23 cellular contexts compared by ENCODE assay signal in the genomic region with DNA sequence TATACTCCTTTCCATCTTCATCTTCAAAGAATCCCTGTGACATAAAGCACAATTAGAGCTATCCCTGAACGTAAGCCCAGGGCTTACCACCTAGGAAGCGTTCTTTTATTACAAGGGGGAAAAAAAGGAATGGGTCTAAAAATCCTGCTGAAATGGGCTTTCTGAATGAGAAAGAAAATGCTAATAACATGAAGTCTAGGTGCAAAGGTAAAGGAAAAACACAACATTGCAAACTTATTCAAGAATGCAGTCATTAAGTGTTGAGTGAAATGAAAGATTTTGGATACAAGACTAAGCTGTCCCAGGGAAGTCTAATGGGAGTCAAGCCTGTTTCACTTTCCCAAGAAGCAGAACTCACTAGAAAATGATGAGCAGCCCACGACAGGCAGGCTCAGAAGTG. TPM values are rescaled to one million over a fixed set of nuclear protein-coding genes. Genes with fewer than 3 reads are reported as not detected.
DNase-seq lines count a peak whose midpoint lies in the region; ATAC-seq, FAIRE-seq and TF ChIP-seq lines count a peak whose summit lies in the region.
"Had no signal": no experiment of that assay in that cellular context is flagged by ENCODE, and none has a peak within 500 bp of the region (broad histone marks: within the 10 kb centered on the region; RNA-seq: fewer than 3 reads in every experiment).

No MANE protein-coding gene starts in this region.

- H3K4me1 ChIP-seq in GM23338 (ENCODE audit: insufficient read depth) (peaks cover 20% of the 10 kb centered on the region), HUES48 (ENCODE audit: control insufficient read depth, insufficient read depth, low read length) (peaks cover 18% of the 10 kb centered on the region), H1 (replicated peaks in 1 of 4; ENCODE audit: control insufficient read depth in 3 of 4, insufficient read depth in 4 of 4, low read length in 3 of 4) (peaks cover 0 to 8% (median 5%) of the 10 kb centered on the region in 4 experiments; a peak in 6 of 7 replicates), neural progenitor cell (peaks cover 6% of the 10 kb centered on the region), SJCRH30 (no peaks in the 10 kb centered on the region), stomach (no peaks in the 10 kb centered on the region)
- H3K4me1 ChIP-seq: A549 had no signal

- no peaks in the 10 kb centered on the region for H3K79me2 ChIP-seq in GM23338 (replicated peaks; ENCODE audit: insufficient read depth)
- no peaks in the 10 kb centered on the region for H3K79me2 ChIP-seq in H1 (ENCODE audit: control insufficient read depth in 1 of 2, insufficient read depth in 2 of 2, low read length in 2 of 2)
- no peaks in the 10 kb centered on the region for H3K79me2 ChIP-seq in neural progenitor cell (ENCODE audit: low read depth)

- H3K9me3 ChIP-seq in HUES48 (ENCODE audit: control insufficient read depth, insufficient read depth, low read length) (no peaks in the 10 kb centered on the region), H1 (ENCODE audit: insufficient read depth in 2 of 2, low read depth in 1 of 2, low read length in 1 of 2) (no peaks in the 10 kb centered on the region), neural progenitor cell (ENCODE audit: low read depth) (no peaks in the 10 kb centered on the region), SJCRH30 (replicated peaks) (no peaks in the 10 kb centered on the region), stomach (no peaks in the 10 kb centered on the region)
- H3K9me3 ChIP-seq: A549 had no signal

- no peaks in the 10 kb centered on the region for H3K23me2 ChIP-seq in H1 (ENCODE audit: low read depth, low read length)

- no peak overlapping the region for H3K4ac ChIP-seq in H1 (replicated peaks; ENCODE audit: insufficient read length, low read depth, low read length)

- CTCF ChIA-PET in H1 (lab: Charles Lee; ENCODE audit: partially characterized antibody): interaction anchor here (0.7 to 1.8 kb wide), 3 partner anchors 13 to 35 kb away, joined by 3 to 6 read pairs (median 3); no protein-coding TSS in a partner anchor

- H3K36me3 ChIP-seq in GM23338 (ENCODE audit: insufficient read depth) (no peaks in the 10 kb centered on the region), HUES48 (ENCODE audit: control insufficient read depth, insufficient read depth, low read length) (no peaks in the 10 kb centered on the region; the same call in 1 of the 2 replicates), H1 (ENCODE audit: control insufficient read depth in 2 of 4, insufficient read depth in 4 of 4, low read length in 3 of 4) (no peaks in the 10 kb centered on the region), neural progenitor cell (no peaks in the 10 kb centered on the region), SJCRH30 (peaks cover 63% of the 10 kb centered on the region), stomach (peaks cover 5 to 77% (median 57%) of the 10 kb centered on the region in 4 donors)

- H3K4me1 Mint-ChIP-seq in GM23338 (peaks cover 22% of the 10 kb centered on the region), neural progenitor cell (peaks cover 10% of the 10 kb centered on the region)
- H3K4me1 Mint-ChIP-seq: CD4-positive, alpha-beta memory T cell had no signal

- H4K8ac ChIP-seq in H1 (ENCODE audit: extremely low read depth, insufficient read depth, low read length): no peak overlapping the region

- TF ChIP-seq POLR2A in H1 (IDR thresholded peaks at IDR 0.05; ENCODE audit: control extremely low read depth in 1 of 2, low read depth in 2 of 2, low read length in 2 of 2) (no peak), stomach (IDR thresholded peaks at IDR 0.05) (no peak)

- H3K9me2 ChIP-seq in GM23338 (ENCODE audit: insufficient read depth): 0 out of 2 replicates have a peak, but pooled peaks cover 3% of the 10 kb centered on the region

- no peak overlapping the region for H3K23ac ChIP-seq in H1 (ENCODE audit: insufficient read length)

- H3K9me3 Mint-ChIP-seq in GM23338 (no peaks in the 10 kb centered on the region), neural progenitor cell (no peaks in the 10 kb centered on the region)

- no peak overlapping the region for H4K91ac ChIP-seq in H1 (replicated peaks; ENCODE audit: insufficient read length, low read length)

- H4K20me1 ChIP-seq in GM23338 (replicated peaks; ENCODE audit: insufficient read depth): no peaks in the 10 kb centered on the region
- no peaks in the 10 kb centered on the region for H4K20me1 ChIP-seq in H1 (replicated peaks in 1 of 2; ENCODE audit: control insufficient read depth in 1 of 2, insufficient read depth in 2 of 2, low read length in 2 of 2)
- H4K20me1 ChIP-seq in neural progenitor cell (ENCODE audit: low read depth): no peaks in the 10 kb centered on the region

- H3K27me3 Mint-ChIP-seq in GM23338 (ENCODE audit: insufficient read depth, low read depth, poor library complexity) (no peaks in the 10 kb centered on the region), neural progenitor cell (ENCODE audit: insufficient read depth, low read depth) (no peaks in the 10 kb centered on the region)
- H3K27me3 Mint-ChIP-seq: CD4-positive, alpha-beta memory T cell had no signal

- ATAC-seq in GM23338 (peak; percentile 72), GM21717 (IDR thresholded peaks at IDR 0.05; ENCODE audit: unreplicated experiment) (no peak)
- ATAC-seq: A549, K562 had no signal

- intact Hi-C loops in stomach (cut with DNase I; ENCODE audit: low total_unique reads): no loop called here

- no peak for TF ChIP-seq RAD21 in H1 (IDR thresholded peaks at IDR 0.05 in 1 of 2, conservative IDR thresholded peaks at IDR 0.05 in 1 of 2; ENCODE audit: low read depth in 2 of 2, low read length in 2 of 2)

- no peak overlapping the region for H3K9ac ChIP-seq in HUES48 (ENCODE audit: low read depth, low read length)
- no peak overlapping the region for H3K9ac ChIP-seq in H1 (replicated peaks in 1 of 4; ENCODE audit: extremely low read depth in 1 of 4, low read depth in 3 of 4, low read length in 3 of 4)
- no peak overlapping the region for H3K9ac ChIP-seq in neural progenitor cell

- no peak overlapping the region for H2BK120ac ChIP-seq in H1 (replicated peaks; ENCODE audit: low read depth, low read length)

- TF ChIP-seq EP300 in H1 (IDR thresholded peaks at IDR 0.05; ENCODE audit: borderline replicate concordance in 1 of 2, low read depth in 2 of 2, low read length in 2 of 2): no peak
- TF ChIP-seq EP300 in stomach (IDR thresholded peaks at IDR 0.05): no peak

- H3K4me3 ChIP-seq in GM23338 (no peak overlapping the region), HUES48 (ENCODE audit: low read depth, low read length) (no peak overlapping the region), H1 (ENCODE audit: extremely low read depth in 1 of 4, insufficient read depth in 2 of 4, low read depth in 3 of 4, low read length in 4 of 4) (peak overlapping the region in 1 of 4 experiments; percentile 1; a peak in 1 of 8 replicates), neural progenitor cell (no peak overlapping the region), SJCRH30 (no peak overlapping the region), stomach (no peak overlapping the region)
- H3K4me3 ChIP-seq: A549, K562 had no signal

- no peak overlapping the region; the same call in 1 of the 2 replicates for H3K18ac ChIP-seq in H1 (ENCODE audit: extremely low read depth, low read length)

- H2AK5ac ChIP-seq in H1 (ENCODE audit: low read depth, low read length): no peak overlapping the region

- no peak overlapping the region for H3K56ac ChIP-seq in H1 (replicated peaks; ENCODE audit: insufficient read length, low read depth, low read length)

- H3K4me3 Mint-ChIP-seq in GM23338: no peak overlapping the region
- no peak overlapping the region for H3K4me3 Mint-ChIP-seq in neural progenitor cell
- H3K4me3 Mint-ChIP-seq: CD4-positive, alpha-beta memory T cell had no signal

- no peak overlapping the region for H2BK12ac ChIP-seq in H1 (ENCODE audit: low read depth, low read length)

- DNase-seq in GM23338 (ENCODE audit: low spot score) (peak; percentile 43), H1 (ENCODE audit: low read depth in 1 of 2, low spot score in 2 of 2) (no peak), neural progenitor cell (ENCODE audit: low spot score) (no peak), SJCRH30 (no peak), stomach (no peak)
- DNase-seq: AML-193; CD4-positive, alpha-beta memory T cell; DMS153; DMS79; GDM1; GOT3; IMR-90 had no signal

- peak overlapping the region; percentile 70 for H3K27ac Mint-ChIP-seq in GM23338
- no peak overlapping the region for H3K27ac Mint-ChIP-seq in neural progenitor cell
- H3K27ac Mint-ChIP-seq: CD4-positive, alpha-beta memory T cell had no signal

- no peak for TF ChIP-seq CTCF in GM23338 (conservative IDR thresholded peaks at IDR 0.05; ENCODE audit: low read depth in 2 of 2)
- TF ChIP-seq CTCF in H1 (IDR thresholded peaks at IDR 0.05; ENCODE audit: control extremely low read depth in 1 of 3, insufficient read depth in 1 of 3, low read depth in 1 of 3, low read length in 3 of 3): no peak
- no peak for TF ChIP-seq CTCF in neural progenitor cell (IDR thresholded peaks at IDR 0.05)
- TF ChIP-seq CTCF in stomach (IDR thresholded peaks at IDR 0.05): no peak

- no peak overlapping the region for H2BK5ac ChIP-seq in H1 (ENCODE audit: low read depth, low read length)

- H3K36me3 Mint-ChIP-seq in GM23338 (ENCODE audit: low read depth) (peaks cover 3% of the 10 kb centered on the region; the same call in 1 of the 3 replicates), neural progenitor cell (no peaks in the 10 kb centered on the region)

- H2AFZ ChIP-seq in GM23338: no peak overlapping the region
- H2AFZ ChIP-seq in H1 (ENCODE audit: low read length): no peak overlapping the region
- no peak overlapping the region for H2AFZ ChIP-seq in neural progenitor cell (replicated peaks)

- POLR2A ChIA-PET in H1 (lab: Charles Lee; ENCODE audit: partially characterized antibody): interaction anchor here (0.8 to 1.4 kb wide), 2 partner anchors 13 to 323 kb away, joined by 3 to 5 read pairs; no protein-coding TSS in a partner anchor

- peak overlapping the region; percentile 21; the same call in 1 of the 2 replicates for H3K27ac ChIP-seq in GM23338 (ENCODE audit: low read depth)
- H3K27ac ChIP-seq in HUES48 (ENCODE audit: low read depth, low read length): peak overlapping the region; percentile 71
- H3K27ac ChIP-seq in H1 (ENCODE audit: low read depth, low read length): no peak overlapping the region
- no peak overlapping the region for H3K27ac ChIP-seq in neural progenitor cell
- H3K27ac ChIP-seq in SJCRH30: no peak overlapping the region
- H3K27ac ChIP-seq in stomach: no peak overlapping the region
- H3K27ac ChIP-seq: 22Rv1, A549, C4-2B had no signal

- no peaks in the 10 kb centered on the region for H3K27me3 ChIP-seq in GM23338 (ENCODE audit: insufficient read depth)
- no peaks in the 10 kb centered on the region for H3K27me3 ChIP-seq in HUES48 (ENCODE audit: control insufficient read depth, insufficient read depth, low read length)
- no peaks in the 10 kb centered on the region for H3K27me3 ChIP-seq in H1 (replicated peaks in 1 of 4; ENCODE audit: control insufficient read depth in 3 of 4, extremely low read depth in 1 of 4, insufficient read depth in 3 of 4, low read length in 3 of 4)
- H3K27me3 ChIP-seq in neural progenitor cell: no peaks in the 10 kb centered on the region
- no peaks in the 10 kb centered on the region for H3K27me3 ChIP-seq in SJCRH30
- H3K27me3 ChIP-seq in stomach: no peaks in the 10 kb centered on the region

- no peak overlapping the region for H2BK15ac ChIP-seq in H1 (ENCODE audit: low read length)

- H2BK20ac ChIP-seq in H1 (ENCODE audit: low read length): no peak overlapping the region

- peak overlapping the region; percentile 15; the same call in 1 of the 2 replicates for H3K4me2 ChIP-seq in GM23338
- peak overlapping the region; percentile 33 to 35; a peak in 3 of 4 replicates for H3K4me2 ChIP-seq in H1 (ENCODE audit: insufficient read depth in 1 of 2, low read depth in 2 of 2, low read length in 2 of 2)
- H3K4me2 ChIP-seq in neural progenitor cell: peak overlapping the region; percentile 17
- H3K4me2 ChIP-seq: A549 had no signal

- FAIRE-seq in H1 (lab: Jason Lieb, UNC): peak; percentile 76
- FAIRE-seq: A549, GM12892, GM18507, K562 had no signal

- H3K14ac ChIP-seq in H1 (ENCODE audit: insufficient read length): no peak overlapping the region

- 0 out of 2 replicates have a peak, but pooled peaks cover 3% of the 10 kb centered on the region for H3F3A ChIP-seq in GM23338 (replicated peaks; ENCODE audit: low read depth)
- no peaks in the 10 kb centered on the region for H3F3A ChIP-seq in neural progenitor cell (ENCODE audit: low read depth)

- WGBS in H1 (ENCODE audit: extremely low coverage in 1 of 2, insufficient coverage in 1 of 2, insufficient read length in 1 of 2, insufficient replicate concordance in 2 of 2, low coverage in 1 of 2, low lambda C conversion rate in 2 of 2, missing lambda C conversion rate in 1 of 2), 2 experiments: 25% methylated on average over 3 of the region's 3 CpGs; no CpG with 5 or more reads in 1 of the 2 experiments
- WGBS in stomach, 5 donors: 68 to 92% (median 89%) methylated on average over 3 of the region's 3 CpGs

- H4K5ac ChIP-seq in H1 (ENCODE audit: insufficient read length, low read depth, low read length): no peak overlapping the region

- no peaks in the 10 kb centered on the region for H3K79me1 ChIP-seq in H1 (ENCODE audit: low read depth, low read length)

RNA-seq across cellular contexts. Expression of a gene that starts 55.3 kb away (rescaled TPM):
- total RNA-seq in GM23338 (2014; rRNA removed; shearing (Covaris generic)): 2.4 and 3.0 TPM in 2 replicates
- polyA plus RNA-seq in GM23338 (2016; fragmentation: Nextera tagmentation; extraction: Ambion mirVana) (1.3 and 1.6 TPM in 2 replicates), H1 (2011; rRNA removed) (1.3 and 1.5 TPM in 2 replicates), stomach (under 1 TPM in 2 of 3 donors, not detected in 1; 0.15 to 0.19 TPM)
- total RNA-seq in H1 (2021; fragmentation: NEBNext Ultra II Directional; extraction: Animal tissue kit (Norgen Biotek cat#: 25700)): 2.4 and 2.6 TPM in 2 replicates
- 1.2 TPM for polyA plus RNA-seq in H1 (2011; cell fraction: cytosol; rRNA removed)
- polyA plus RNA-seq in H1 (2011; cell fraction: nucleus; rRNA removed): 2.1 TPM
- polyA plus RNA-seq in H1 (2012, experiment 1 of 2): 1.8 to 2.2 TPM (median 1.9 TPM) in 4 replicates
- polyA plus RNA-seq in H1 (2012, experiment 2 of 2): 0.43 TPM
- 3.6 TPM for polyA plus RNA-seq in H1 (2013, experiment 1 of 2)
- polyA plus RNA-seq in H1 (2013, experiment 2 of 2): 3.2 TPM
- 2.9 and 4.6 TPM in 2 replicates for polyA minus RNA-seq in H1 (2011; rRNA and poly(A)+ RNA removed)
- 1.2 TPM for polyA minus RNA-seq in H1 (2011; cell fraction: cytosol; rRNA and poly(A)+ RNA removed)
- polyA minus RNA-seq in H1 (2011; cell fraction: nucleus; rRNA and poly(A)+ RNA removed): 2.7 TPM
- total RNA-seq in neural progenitor cell (ENCODE audit: low replicate concordance) (not detected in 2 replicates), stomach (1 to 10 TPM in 1 of 5 donors, not detected in 4; 9.9 TPM)
- total RNA-seq in SJCRH30 (2014; rRNA removed; shearing (Covaris generic)): 0.12 TPM in 1 of 2 replicates, not detected in the other
- total RNA-seq: CD4-positive, alpha-beta memory T cell; Daoy; HT-29; IMR-90; K562 had no signal
- polyA plus RNA-seq: BJ; CD4-positive, alpha-beta memory T cell; IMR-90; K562 had no signal

Comparison
In these comparisons a context has a peak if more than half of its experiments do, and no peak if none do; other contexts are left out.
1. H3K27ac ChIP-seq: peak in GM23338 (single experiment) and HUES48 (single experiment); none in H1 (single experiment), neural progenitor cell (single experiment), SJCRH30 (single experiment) and stomach (0 of 5).
2. Peak in every context shown above with its lines, with median percentiles within 50 percentile points of each other: H3K4me2 ChIP-seq.